ENCODE assay signal across 21 cellular contexts in genomic region chr14:71652368-71652767, GRCh38.
"Had no signal": no experiment of that assay in that cellular context is flagged by ENCODE, and none has a peak within 500 bp of the region (broad histone marks: within the 10 kb centered on the region; RNA-seq: fewer than 3 reads in every experiment).

No MANE protein-coding gene starts in this region.

- H3K9me3 ChIP-seq: pancreas, thyroid gland had no signal

- H3K27me3 ChIP-seq: adrenal gland, gastrocnemius medialis, heart left ventricle, pancreas, spleen, stomach, thyroid gland, uterus had no signal

- H3K27ac Mint-ChIP-seq: dendritic cell treated with granulocyte-macrophage colony-stimulating factor and Interleukin-4, amounts not matched to agents 40 ng/mL and 50 ng/mL, for 4 days had no signal

- H3K36me3 ChIP-seq: adrenal gland, gastrocnemius medialis, heart left ventricle, pancreas, thyroid gland, uterus had no signal

- FAIRE-seq: pancreas had no signal

- H3K4me1 ChIP-seq: gastrocnemius medialis, uterus had no signal

- ATAC-seq: gastrocnemius medialis, heart left ventricle, left cardiac atrium, pancreas, sciatic nerve had no signal

- H3K27me3 Mint-ChIP-seq: activated naive CD4-positive, alpha-beta T cell treated with anti-CD3 and anti-CD28 coated beads, Interleukin-2, amount 50 U/mL, for 24 hours; dendritic cell treated with granulocyte-macrophage colony-stimulating factor and Interleukin-4, amounts not matched to agents 40 ng/mL and 50 ng/mL, for 4 days had no signal

- H3K27ac ChIP-seq: gastrocnemius medialis, WERI-Rb-1 had no signal

- H3K4me3 Mint-ChIP-seq: activated naive CD4-positive, alpha-beta T cell treated with anti-CD3 and anti-CD28 coated beads, Interleukin-2, amount 50 U/mL, for 24 hours; dendritic cell treated with granulocyte-macrophage colony-stimulating factor and Interleukin-4, amounts not matched to agents 40 ng/mL and 50 ng/mL, for 4 days; mesothelial cell of epicardium; neural crest cell had no signal

- H3K4me1 Mint-ChIP-seq: activated naive CD4-positive, alpha-beta T cell treated with anti-CD3 and anti-CD28 coated beads, Interleukin-2, amount 50 U/mL, for 24 hours had no signal

- DNase-seq: activated CD4-positive, alpha-beta T cell treated with anti-CD3 and anti-CD28 coated beads, Interleukin-2, amount 50 U/mL, for 48 hours; activated effector memory CD4-positive, alpha-beta T cell treated with Interleukin-2 at 50 U/mL for 16 hours; adrenal gland; central memory CD4-positive, alpha-beta T cell; effector memory CD4-positive, alpha-beta T cell; gastrocnemius medialis; heart left ventricle; left cardiac atrium; pancreas; spleen; stomach; T-helper 1 cell; thyroid gland; uterus; WERI-Rb-1 had no signal

- H3K4me3 ChIP-seq: adrenal gland, gastrocnemius medialis, heart left ventricle, lung, pancreas, spleen, stomach, thyroid gland, uterus had no signal
